Comparison of ENCODE assay signal across 18 cellular contexts in the genomic region with DNA sequence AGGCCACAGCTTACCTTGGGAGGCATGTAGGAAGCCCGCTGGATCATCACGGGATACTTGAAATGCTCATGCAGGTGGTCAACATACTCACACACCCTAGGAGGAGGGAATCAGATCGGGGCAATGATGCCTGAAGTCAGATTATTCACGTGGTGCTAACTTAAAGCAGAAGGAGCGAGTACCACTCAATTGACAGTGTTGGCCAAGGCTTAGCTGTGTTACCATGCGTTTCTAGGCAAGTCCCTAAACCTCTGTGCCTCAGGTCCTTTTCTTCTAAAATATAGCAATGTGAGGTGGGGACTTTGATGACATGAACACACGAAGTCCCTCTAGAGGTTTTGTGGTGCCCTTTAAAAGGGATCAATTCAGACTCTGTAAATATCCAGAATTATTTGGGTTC. TPM values are rescaled to one million over a fixed set of nuclear protein-coding genes. Genes with fewer than 3 reads are reported as not detected.
"Had no signal": no experiment of that assay in that cellular context is flagged by ENCODE, and none has a peak within 500 bp of the region (broad histone marks: within the 10 kb centered on the region; RNA-seq: fewer than 3 reads in every experiment).

No MANE protein-coding gene starts in this region.

- H3K4me1 Mint-ChIP-seq: central memory CD8-positive, alpha-beta T cell; stimulated activated naive B cell treated with anti-CD40 and anti-IgM and Interleukin-4, amounts not matched to agents 10 μg/mL and 1 μg/mL and 100 μg/mL, for 72 hours had no signal

- ATAC-seq: naive thymus-derived CD8-positive, alpha-beta T cell; stimulated activated naive B cell treated with anti-CD40 and anti-IgM and Interleukin-4, amounts not matched to agents 10 μg/mL and 1 μg/mL and 100 μg/mL, for 72 hours; T-cell had no signal

- H3K4me3 ChIP-seq: coronary artery, esophagus muscularis mucosa, transverse colon had no signal

- DNase-seq: activated CD4-positive, alpha-beta T cell treated with anti-CD3 and anti-CD28 coated beads for 1 hour; activated T-cell treated with anti-CD3 and anti-CD28 coated beads, Interleukin-2, amount 50 U/mL, for 1 hour; anterior cingulate cortex; brain microvascular endothelial cell; mesenchymal stem cell; naive thymus-derived CD8-positive, alpha-beta T cell; nucleus accumbens; posterior cingulate gyrus; retina; SK-N-SH; stimulated activated CD4-positive, alpha-beta T cell treated with anti-CD3 and anti-CD28 coated beads, Interleukin-2, amount 100 ng/mL, for 48 hours; stimulated activated naive B cell treated with anti-CD40 and anti-IgM and Interleukin-4, amounts not matched to agents 10 μg/mL and 1 μg/mL and 100 μg/mL, for 72 hours; T-cell; transverse colon had no signal

- H3K9me3 ChIP-seq: esophagus muscularis mucosa, SK-N-SH, transverse colon had no signal

- H3K27me3 ChIP-seq: brain microvascular endothelial cell, esophagus muscularis mucosa, transverse colon had no signal

- H3K27ac Mint-ChIP-seq: stimulated activated naive B cell treated with anti-CD40 and anti-IgM and Interleukin-4, amounts not matched to agents 10 μg/mL and 1 μg/mL and 100 μg/mL, for 72 hours; T-cell had no signal

- H3K27me3 Mint-ChIP-seq: central memory CD8-positive, alpha-beta T cell; naive thymus-derived CD8-positive, alpha-beta T cell; stimulated activated naive B cell treated with anti-CD40 and anti-IgM and Interleukin-4, amounts not matched to agents 10 μg/mL and 1 μg/mL and 100 μg/mL, for 72 hours; T-cell had no signal

- H3K9me3 Mint-ChIP-seq: central memory CD8-positive, alpha-beta T cell; naive thymus-derived CD8-positive, alpha-beta T cell; stimulated activated naive B cell treated with anti-CD40 and anti-IgM and Interleukin-4, amounts not matched to agents 10 μg/mL and 1 μg/mL and 100 μg/mL, for 72 hours; T-cell had no signal

- H3K27ac ChIP-seq: brain microvascular endothelial cell, coronary artery, transverse colon, VCaP had no signal

- H3K4me3 Mint-ChIP-seq: central memory CD8-positive, alpha-beta T cell; naive thymus-derived CD8-positive, alpha-beta T cell; stimulated activated naive B cell treated with anti-CD40 and anti-IgM and Interleukin-4, amounts not matched to agents 10 μg/mL and 1 μg/mL and 100 μg/mL, for 72 hours; T-cell had no signal

- H3K4me2 ChIP-seq: SK-N-SH had no signal

RNA-seq across cellular contexts. Expression of gene TYMS, which starts 17.9 kb away (rescaled TPM):
- total RNA-seq: naive thymus-derived CD8-positive, alpha-beta T cell had no signal
